In the genomic region with DNA sequence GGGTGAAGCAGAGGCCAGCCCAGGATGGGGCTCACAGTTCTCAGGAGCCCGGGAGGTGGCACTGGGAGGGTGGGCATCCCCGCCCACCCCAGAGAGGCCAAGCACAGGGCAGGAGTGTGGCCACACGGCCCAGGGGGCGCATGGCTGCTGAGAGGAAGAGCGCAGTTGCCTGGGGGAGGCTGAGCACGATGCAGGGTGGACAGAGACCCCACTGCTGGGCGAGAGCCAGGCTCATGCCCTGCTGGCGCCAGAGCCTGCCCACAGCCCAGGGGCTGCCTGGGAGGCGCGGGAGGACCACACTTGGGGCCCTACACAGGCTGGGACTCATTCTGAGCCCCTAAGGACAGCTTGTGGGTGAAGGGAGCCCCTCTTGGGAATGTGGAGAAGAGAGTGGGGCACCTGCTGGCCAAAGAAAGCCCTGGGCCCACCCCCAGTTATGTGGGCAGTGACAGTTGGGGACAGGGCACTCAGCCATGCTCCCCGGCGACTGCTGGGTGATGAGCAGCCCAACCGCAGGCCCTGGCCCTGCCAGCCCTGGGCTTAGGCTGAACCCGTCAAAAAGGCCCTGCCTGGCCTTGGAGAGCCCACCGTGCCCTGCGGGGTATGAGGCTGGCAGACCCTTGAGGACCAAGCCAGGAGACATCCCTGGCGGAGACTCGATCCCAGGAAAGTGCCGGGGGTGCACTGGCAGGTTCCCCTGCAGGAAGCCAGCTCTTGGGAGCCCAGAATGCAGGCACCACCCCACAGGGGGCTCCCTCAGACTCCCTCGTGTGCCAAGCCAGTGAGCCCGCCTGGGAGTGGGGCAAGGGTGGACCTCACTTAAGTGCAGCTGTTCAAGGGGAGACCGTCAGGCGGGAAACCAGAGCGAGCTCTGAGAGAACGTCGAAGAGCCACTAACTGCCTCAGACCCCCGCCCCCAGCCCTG, we compare ENCODE assay signal across 24 cellular contexts.
"Had no signal": no experiment of that assay in that cellular context is flagged by ENCODE, and none has a peak within 500 bp of the region (broad histone marks: within the 10 kb centered on the region; RNA-seq: fewer than 3 reads in every experiment).

No MANE protein-coding gene starts in this region.

- H3K9me3 ChIP-seq: mucosa of descending colon, pancreas, right lobe of liver, spleen, tibial artery, upper lobe of right lung, vagina had no signal

- H3K27me3 Mint-ChIP-seq: naive thymus-derived CD8-positive, alpha-beta T cell; progenitor cell of endocrine pancreas; stimulated activated memory B cell treated with anti-CD40 and anti-IgM and Interleukin-4, amounts not matched to agents 10 μg/mL and 1 μg/mL and 100 μg/mL, for 72 hours; stimulated activated naive CD8-positive, alpha-beta T cell treated with anti-CD3 and anti-CD28 coated beads, Interleukin-15, Interleukin-2, amounts not matched to agents 100 ng/mL and 50 ng/mL, for 24 hours had no signal

- H3K9me3 Mint-ChIP-seq: endodermal cell; naive thymus-derived CD8-positive, alpha-beta T cell; stimulated activated memory B cell treated with anti-CD40 and anti-IgM and Interleukin-4, amounts not matched to agents 10 μg/mL and 1 μg/mL and 100 μg/mL, for 72 hours; stimulated activated naive CD8-positive, alpha-beta T cell treated with anti-CD3 and anti-CD28 coated beads, Interleukin-15, Interleukin-2, amounts not matched to agents 100 ng/mL and 50 ng/mL, for 24 hours had no signal

- H3K27ac ChIP-seq: foreskin keratinocyte, hepatocyte, pancreas, right lobe of liver, spleen, tibial artery, upper lobe of right lung, vagina had no signal

- FAIRE-seq: endothelial cell of umbilical vein, islet of Langerhans, pancreas had no signal

- H3K4me1 Mint-ChIP-seq: endodermal cell had no signal

- H3K4me3 ChIP-seq: hepatocyte, mucosa of descending colon, pancreas, right lobe of liver, spleen, tibial artery, upper lobe of right lung, vagina had no signal

- H3K27ac Mint-ChIP-seq: stimulated activated memory B cell treated with anti-CD40 and anti-IgM and Interleukin-4, amounts not matched to agents 10 μg/mL and 1 μg/mL and 100 μg/mL, for 72 hours; stimulated activated naive CD8-positive, alpha-beta T cell treated with anti-CD3 and anti-CD28 coated beads, Interleukin-15, Interleukin-2, amounts not matched to agents 100 ng/mL and 50 ng/mL, for 24 hours had no signal

- DNase-seq: cortex of kidney; endodermal cell; foreskin keratinocyte; head of caudate nucleus; kidney glomerular epithelial cell; mammary epithelial cell; naive thymus-derived CD8-positive, alpha-beta T cell; nucleus accumbens; spleen; stimulated activated CD4-positive, alpha-beta T cell treated with anti-CD3 and anti-CD28 coated beads, Interleukin-15, amount 100 ng/mL, for 24 hours; stimulated activated CD4-positive, alpha-beta T cell treated with anti-CD3 and anti-CD28 coated beads, Interleukin-1b, Interleukin-23, amount 100 ng/mL, for 48 hours; stimulated activated CD4-positive, alpha-beta T cell treated with anti-CD3 and anti-CD28 coated beads, Interleukin-4, amount 100 ng/mL, for 24 hours; tibial artery; upper lobe of right lung had no signal

- H3K27me3 ChIP-seq: foreskin keratinocyte, hepatocyte, pancreas, right lobe of liver, spleen, tibial artery, upper lobe of right lung, vagina had no signal

- ATAC-seq: foreskin keratinocyte; mucosa of descending colon; naive thymus-derived CD8-positive, alpha-beta T cell; pancreas; stimulated activated memory B cell treated with anti-CD40 and anti-IgM and Interleukin-4, amounts not matched to agents 10 μg/mL and 1 μg/mL and 100 μg/mL, for 72 hours had no signal

- H3K4me3 Mint-ChIP-seq: endodermal cell; naive thymus-derived CD8-positive, alpha-beta T cell; stimulated activated memory B cell treated with anti-CD40 and anti-IgM and Interleukin-4, amounts not matched to agents 10 μg/mL and 1 μg/mL and 100 μg/mL, for 72 hours; stimulated activated naive CD8-positive, alpha-beta T cell treated with anti-CD3 and anti-CD28 coated beads, Interleukin-15, Interleukin-2, amounts not matched to agents 100 ng/mL and 50 ng/mL, for 24 hours had no signal

- H3K4me1 ChIP-seq: pancreas, right lobe of liver, upper lobe of right lung had no signal
